20 cellular contexts compared by ENCODE assay signal in genomic region chr20:37539956-37540455, GRCh38. TPM values are rescaled to one million over a fixed set of nuclear protein-coding genes. Genes with fewer than 3 reads are reported as not detected.
DNase-seq lines count a peak whose midpoint lies in the region; ATAC-seq and TF ChIP-seq lines count a peak whose summit lies in the region.
"Had no signal": no experiment of that assay in that cellular context is flagged by ENCODE, and none has a peak within 500 bp of the region (broad histone marks: within the 10 kb centered on the region; RNA-seq: fewer than 3 reads in every experiment).

No MANE protein-coding gene starts in this region.

- TF ChIP-seq CTCF in VCaP (conservative IDR thresholded peaks at IDR 0.05): no peak
- TF ChIP-seq CTCF in mucosa of descending colon (IDR thresholded peaks at IDR 0.05): no peak
- TF ChIP-seq CTCF in gastrocnemius medialis (IDR thresholded peaks at IDR 0.05 in 4 of 5, conservative IDR thresholded peaks at IDR 0.05 in 1 of 5): no peak

- H3K4me1 ChIP-seq in BLaER1: peaks cover 8% of the 10 kb centered on the region
- H3K4me1 ChIP-seq in mucosa of descending colon (ENCODE audit: low read depth): peaks cover 21% of the 10 kb centered on the region
- peaks cover 0 to 2% of the 10 kb centered on the region in 2 donors for H3K4me1 ChIP-seq in gastrocnemius medialis
- H3K4me1 ChIP-seq: BE2C had no signal

- H3K4me3 ChIP-seq in BLaER1 (no peak overlapping the region), mucosa of descending colon (no peak overlapping the region), gastrocnemius medialis (no peak overlapping the region)
- H3K4me3 ChIP-seq: SJSA1 had no signal

- H4K20me1 ChIP-seq in BLaER1: no peaks in the 10 kb centered on the region

- ATAC-seq in mucosa of descending colon: peak; percentile 21
- ATAC-seq in HG02798 (IDR thresholded peaks at IDR 0.05; ENCODE audit: poor library complexity, unreplicated experiment): no peak
- no peak for ATAC-seq in gastrocnemius medialis
- ATAC-seq: CD8-positive, alpha-beta T cell had no signal

- no peaks in the 10 kb centered on the region for H3K36me3 ChIP-seq in BLaER1
- H3K36me3 ChIP-seq in mucosa of descending colon (ENCODE audit: low read depth): no peaks in the 10 kb centered on the region
- H3K36me3 ChIP-seq in gastrocnemius medialis: no peaks in the 10 kb centered on the region
- H3K36me3 ChIP-seq: BE2C, SJSA1 had no signal

- peak; percentile 6 to 27 for DNase-seq in Kasumi-1 (lab: John Stamatoyannopoulos, UW)
- no peak for DNase-seq in mucosa of descending colon
- no peak for DNase-seq in NCI-H2029 (lab: John Stamatoyannopoulos, UW)
- no peak for DNase-seq in midbrain (lab: John Stamatoyannopoulos, UW)
- DNase-seq in gastrocnemius medialis: no peak
- DNase-seq: 8988T; BE2C; CD8-positive, alpha-beta T cell; HFFc6; NCI-H1417 treated with DMSO at 0.1 percent for 48 hours; NCI-H1930; NCI-H2171 treated with DMSO at 0.1 percent for 48 hours; NCI-H748 treated with DMSO at 0.1 percent for 48 hours; SW 1271 had no signal

- H3K27me3 ChIP-seq in BLaER1 (no peaks in the 10 kb centered on the region), gastrocnemius medialis (no peaks in the 10 kb centered on the region)
- H3K27me3 ChIP-seq: BE2C had no signal

- in situ Hi-C loops in gastrocnemius medialis (cut with MboI; ENCODE audit: low sequenced_read_pairs in 4 of 4): loop anchor here in 3 of 4 donors (5.0 to 25.0 kb wide), 5 partner anchors 145 to 345 kb away; no protein-coding TSS in a partner anchor

- H3K9ac ChIP-seq in BLaER1: no peak overlapping the region

- H3K4me2 ChIP-seq in BLaER1: 0 out of 2 replicates have a peak overlapping the region, but pooled peaks have one; percentile 37

- H3K27ac ChIP-seq in BLaER1: no peak overlapping the region
- peak overlapping the region; percentile 90 for H3K27ac ChIP-seq in VCaP
- no peak overlapping the region for H3K27ac ChIP-seq in gastrocnemius medialis
- H3K27ac ChIP-seq: RWPE1, SJSA1 had no signal

- intact Hi-C loops in mucosa of descending colon (cut with DNase I, micrococcal nuclease): loop anchor here (10.0 kb wide), 2 partner anchors 155 to 345 kb away; no protein-coding TSS in a partner anchor
- intact Hi-C loops in gastrocnemius medialis (cut with DNase I; ENCODE audit: low total_unique reads): loop anchor here (10.0 kb wide), 1 partner anchor 595 kb away; no protein-coding TSS in a partner anchor

- no peak for TF ChIP-seq POLR2A in gastrocnemius medialis (IDR thresholded peaks at IDR 0.05)

- H3K9me3 ChIP-seq in BLaER1: no peaks in the 10 kb centered on the region
- no peaks in the 10 kb centered on the region for H3K9me3 ChIP-seq in mucosa of descending colon
- no peaks in the 10 kb centered on the region for H3K9me3 ChIP-seq in gastrocnemius medialis
- H3K9me3 ChIP-seq: BE2C, SJSA1 had no signal

RNA-seq across cellular contexts. Expression of gene BLCAP, which starts 12.3 kb away (rescaled TPM):
- total RNA-seq in mucosa of descending colon: 100 to 1,000 TPM in 2 of 3 donors, 10 to 100 TPM in 1; 87.9 to 110 (median 108) TPM
- total RNA-seq in gastrocnemius medialis: 100 to 1,000 TPM; 222 to 583 (median 280) TPM

RNA-seq across cellular contexts. Expression of gene NNAT, which starts 19.0 kb away (rescaled TPM):
- total RNA-seq in mucosa of descending colon (10 to 100 TPM in 1 of 3 donors, 1 to 10 TPM in 1, under 1 TPM in 1; 0.32 to 41.3 (median 4.0) TPM), gastrocnemius medialis (1 to 10 TPM in 3 of 4 donors, not detected in 1; 1.2 to 4.4 (median 2.4) TPM)
- total RNA-seq: CD8-positive, alpha-beta T cell; HFFc6; NCI-H460; SJSA1 had no signal

Comparison
In these comparisons a context has a peak if more than half of its experiments do, and no peak if none do; other contexts are left out.
1. DNase-seq: peak in Kasumi-1 (2 of 2); none in mucosa of descending colon (0 of 3), NCI-H2029 (single experiment), midbrain (single experiment) and gastrocnemius medialis (0 of 2).